In the genomic region with DNA sequence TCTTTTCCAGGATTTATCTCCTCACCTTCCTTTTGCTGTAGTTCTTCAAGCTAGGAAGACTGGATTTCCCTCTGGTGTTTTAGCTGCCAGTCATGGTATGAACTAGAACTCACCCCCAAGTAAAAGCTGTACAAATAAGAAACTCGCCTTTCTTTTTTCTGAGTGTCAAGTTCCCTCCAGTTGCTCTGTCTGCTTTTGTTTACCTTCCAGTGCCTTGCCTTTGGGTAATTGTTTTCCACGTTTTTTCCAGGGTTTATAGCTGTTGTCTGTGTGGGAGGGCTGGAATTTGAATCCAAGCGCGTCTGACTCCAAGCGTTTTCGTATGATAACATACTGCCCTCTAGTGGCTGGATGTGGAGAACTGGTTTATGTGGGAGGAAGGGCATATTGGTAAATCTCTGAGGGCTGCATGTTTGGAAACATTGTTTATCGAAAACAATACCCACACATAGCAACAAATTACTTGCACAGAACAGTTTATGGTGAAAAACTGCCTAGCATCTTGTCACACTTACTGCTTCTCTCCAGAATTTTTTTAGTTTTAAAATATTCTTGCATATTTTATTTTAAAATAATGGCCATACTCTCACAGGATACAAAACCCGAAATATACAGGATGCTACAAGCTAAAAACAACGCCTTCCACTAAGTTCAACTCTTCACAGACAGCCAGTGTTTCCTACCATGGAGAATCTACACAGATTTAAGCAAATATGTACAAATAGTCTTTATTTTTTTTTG, we compare ENCODE assay signal across 8 cellular contexts. TPM values are rescaled to one million over a fixed set of nuclear protein-coding genes. Genes with fewer than 3 reads are reported as not detected.
DNase-seq lines count a peak whose midpoint lies in the region; ATAC-seq and TF ChIP-seq lines count a peak whose summit lies in the region.

No MANE protein-coding gene starts in this region.

- no peaks in the 10 kb centered on the region for H3K36me3 ChIP-seq in CD4-positive, alpha-beta memory T cell (ENCODE audit: insufficient read depth, low read length)

- H3K27me3 ChIP-seq in CD4-positive, alpha-beta memory T cell (ENCODE audit: insufficient read depth, low read length), result no peaks in the 10 kb centered on the region

- H3K36me3 Mint-ChIP-seq in CD4-positive, alpha-beta memory T cell, result no peaks in the 10 kb centered on the region

- peak; percentile 70 to 81 (median 78) for DNase-seq in CD4-positive, alpha-beta memory T cell
- DNase-seq in HEK293T (ENCODE audit: extremely low spot score) (peak; percentile 79), NCI-H510A treated with DMSO at 0.1 percent for 48 hours (lab: John Stamatoyannopoulos, UW) (peak; percentile 96), lung microvascular endothelial cell (ENCODE audit: low read depth in 2 of 2) (peak; percentile 86 to 92), substantia nigra (lab: John Stamatoyannopoulos, UW) (peak in 35 of 49 donors; percentile 4 to 85 (median 48))
- peak; percentile 64 to 75 for DNase-seq in activated CD4-positive, alpha-beta T cell treated with anti-CD3 and anti-CD28 coated beads for 4 hours
- peak; percentile 51 for DNase-seq in effector CD8-positive, alpha-beta T cell (lab: John Stamatoyannopoulos, UW)

- peaks cover 27 to 61% (median 39%) of the 10 kb centered on the region in 4 donors for H3K4me1 Mint-ChIP-seq in CD4-positive, alpha-beta memory T cell

- no peaks in the 10 kb centered on the region for H3K9me3 ChIP-seq in CD4-positive, alpha-beta memory T cell (ENCODE audit: control insufficient read depth in 1 of 2, low read length in 2 of 2)

- H3K4me3 ChIP-seq in CD4-positive, alpha-beta memory T cell (ENCODE audit: low read length in 2 of 2), result peak overlapping the region; percentile 4 to 34

- H3K9me3 Mint-ChIP-seq in CD4-positive, alpha-beta memory T cell, result no peaks in the 10 kb centered on the region

- intact Hi-C loops in CD4-positive, alpha-beta memory T cell (cut with micrococcal nuclease), result loop anchor here (1.0 kb wide), 3 partner anchors 23 to 73 kb away; a partner anchor contains a TSS

- H3K27ac ChIP-seq in CD4-positive, alpha-beta memory T cell (ENCODE audit: low read depth, low read length), result no peak overlapping the region
- H3K27ac ChIP-seq in substantia nigra (ENCODE audit: low read depth, low read length, poor library complexity, severe bottlenecking), result no peak overlapping the region

- peak overlapping the region; percentile 43 to 91 (median 84) for H3K4me3 Mint-ChIP-seq in CD4-positive, alpha-beta memory T cell

- H3K4me1 ChIP-seq in CD4-positive, alpha-beta memory T cell (ENCODE audit: insufficient read depth, low read length), result peaks cover 47% of the 10 kb centered on the region

- POLR2A ChIA-PET in CD4-positive, alpha-beta memory T cell (lab: Charles Lee; ENCODE audit: partially characterized antibody), result interaction anchor here (0.6 to 16.4 kb wide), 19 partner anchors 8 to 134 kb away, joined by 3 to 629 read pairs (median 6); a partner anchor contains a TSS
- POLR2A ChIA-PET in HEK293T (lab: Yijun Ruan, JAX), result interaction anchor here (0.8 to 1.7 kb wide), 7 partner anchors 34 to 129 kb away, joined by 3 to 10 read pairs (median 4); a partner anchor contains a TSS

- CTCF ChIA-PET in CD4-positive, alpha-beta memory T cell (lab: Charles Lee; ENCODE audit: partially characterized antibody), result interaction anchor here (0.6 to 10.1 kb wide), 25 partner anchors 11 to 280 kb away, joined by 3 to 299 read pairs (median 5); a partner anchor contains a TSS
- CTCF ChIA-PET in HEK293T (lab: Yijun Ruan, JAX), result interaction anchor here (0.6 to 2.1 kb wide), 21 partner anchors 10 to 570 kb away, joined by 3 to 56 read pairs (median 4); a partner anchor contains a TSS

- ATAC-seq in HG03135 (IDR thresholded peaks at IDR 0.05; ENCODE audit: unreplicated experiment), result no peak

- H3K27ac Mint-ChIP-seq in CD4-positive, alpha-beta memory T cell, result peak overlapping the region; percentile 40 to 95 (median 90)

- H3K27me3 Mint-ChIP-seq in CD4-positive, alpha-beta memory T cell, result no peaks in the 10 kb centered on the region

TF ChIP-seq in HEK293T, 16 proteins besides CTCF, POLR2A, EP300 and RAD21:
- no peak for TF ChIP-seq FOXK2 (IDR thresholded peaks at IDR 0.05)
- no peak for TF ChIP-seq ARNT (IDR thresholded peaks at IDR 0.05)
- TF ChIP-seq CTBP1 (IDR thresholded peaks at IDR 0.05; ENCODE audit: borderline replicate concordance), result no peak
- peak; percentile 92 for TF ChIP-seq ZNF384 (IDR thresholded peaks at IDR 0.05)
- TF ChIP-seq HDGF (IDR thresholded peaks at IDR 0.05; ENCODE audit: borderline replicate concordance), result no peak
- TF ChIP-seq SP1 (IDR thresholded peaks at IDR 0.05), result no peak
- TF ChIP-seq ELF4 (IDR thresholded peaks at IDR 0.05), result 0 out of 2 replicates have a peak, but pooled peaks have one; percentile 25
- TF ChIP-seq FOXA1 (IDR thresholded peaks at IDR 0.05), result no peak
- TF ChIP-seq L3MBTL2 (conservative IDR thresholded peaks at IDR 0.05), result no peak
- TF ChIP-seq SUZ12 (IDR thresholded peaks at IDR 0.05), result no peak
- no peak for TF ChIP-seq LEF1 (IDR thresholded peaks at IDR 0.05; ENCODE audit: borderline replicate concordance)
- no peak for TF ChIP-seq FOXM1 (IDR thresholded peaks at IDR 0.05; ENCODE audit: borderline replicate concordance)
- no peak for TF ChIP-seq BHLHE40 (IDR thresholded peaks at IDR 0.05; ENCODE audit: borderline replicate concordance)
- no peak for TF ChIP-seq NFRKB (IDR thresholded peaks at IDR 0.05)
- no peak for TF ChIP-seq TARDBP (IDR thresholded peaks at IDR 0.05)
- TF ChIP-seq, protein P1, sequence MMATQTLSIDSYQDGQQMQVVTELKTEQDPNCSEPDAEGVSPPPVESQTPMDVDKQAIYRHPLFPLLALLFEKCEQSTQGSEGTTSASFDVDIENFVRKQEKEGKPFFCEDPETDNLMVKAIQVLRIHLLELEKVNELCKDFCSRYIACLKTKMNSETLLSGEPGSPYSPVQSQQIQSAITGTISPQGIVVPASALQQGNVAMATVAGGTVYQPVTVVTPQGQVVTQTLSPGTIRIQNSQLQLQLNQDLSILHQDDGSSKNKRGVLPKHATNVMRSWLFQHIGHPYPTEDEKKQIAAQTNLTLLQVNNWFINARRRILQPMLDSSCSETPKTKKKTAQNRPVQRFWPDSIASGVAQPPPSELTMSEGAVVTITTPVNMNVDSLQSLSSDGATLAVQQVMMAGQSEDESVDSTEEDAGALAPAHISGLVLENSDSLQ (IDR thresholded peaks at IDR 0.05), result peak; percentile 72; the same call in 1 of the 2 replicates

RNA-seq across cellular contexts. Expression of a gene that starts 19.2 kb away (rescaled TPM):
- total RNA-seq in CD4-positive, alpha-beta memory T cell, result 1 to 10 TPM; 2.4 to 2.5 TPM
- polyA plus RNA-seq in CD4-positive, alpha-beta memory T cell, result 1 to 10 TPM; 1.2 to 1.5 TPM
- 6.3 and 13.3 TPM in 2 replicates for total RNA-seq in lung microvascular endothelial cell

RNA-seq across cellular contexts. Expression of a gene that starts 33.4 kb away (rescaled TPM):
- total RNA-seq in CD4-positive, alpha-beta memory T cell, result 100 to 1,000 TPM; 177 to 191 TPM
- polyA plus RNA-seq in CD4-positive, alpha-beta memory T cell, result 100 to 1,000 TPM; 650 to 674 TPM
- total RNA-seq in lung microvascular endothelial cell, result 87.6 and 105 TPM in 2 replicates

RNA-seq across cellular contexts. Expression of a gene that starts 34.1 kb away (rescaled TPM):
- 1 to 10 TPM; 1.0 to 1.7 TPM for total RNA-seq in CD4-positive, alpha-beta memory T cell
- polyA plus RNA-seq in CD4-positive, alpha-beta memory T cell, result under 1 TPM in 1 of 2 donors, not detected in 1; 0.34 TPM
- 4.6 and 12.5 TPM in 2 replicates for total RNA-seq in lung microvascular endothelial cell

RNA-seq across cellular contexts. Expression of a gene that starts 34.5 kb away (rescaled TPM):
- total RNA-seq in CD4-positive, alpha-beta memory T cell, result 10 to 100 TPM; 21.9 to 25.8 TPM
- polyA plus RNA-seq in CD4-positive, alpha-beta memory T cell, result 10 to 100 TPM; 40.2 to 42.5 TPM
- 72.6 and 193 TPM in 2 replicates for total RNA-seq in lung microvascular endothelial cell

RNA-seq across cellular contexts. Expression of a gene that starts 44.0 kb away (rescaled TPM):
- total RNA-seq in CD4-positive, alpha-beta memory T cell, result 10 to 100 TPM; 64.6 to 65.1 TPM
- 1 to 10 TPM in 1 of 2 donors, not detected in 1; 1.2 TPM for polyA plus RNA-seq in CD4-positive, alpha-beta memory T cell
- 1.1 and 2.0 TPM in 2 replicates for total RNA-seq in lung microvascular endothelial cell
